Comparison of ENCODE assay signal across 11 cellular contexts in the genomic region with DNA sequence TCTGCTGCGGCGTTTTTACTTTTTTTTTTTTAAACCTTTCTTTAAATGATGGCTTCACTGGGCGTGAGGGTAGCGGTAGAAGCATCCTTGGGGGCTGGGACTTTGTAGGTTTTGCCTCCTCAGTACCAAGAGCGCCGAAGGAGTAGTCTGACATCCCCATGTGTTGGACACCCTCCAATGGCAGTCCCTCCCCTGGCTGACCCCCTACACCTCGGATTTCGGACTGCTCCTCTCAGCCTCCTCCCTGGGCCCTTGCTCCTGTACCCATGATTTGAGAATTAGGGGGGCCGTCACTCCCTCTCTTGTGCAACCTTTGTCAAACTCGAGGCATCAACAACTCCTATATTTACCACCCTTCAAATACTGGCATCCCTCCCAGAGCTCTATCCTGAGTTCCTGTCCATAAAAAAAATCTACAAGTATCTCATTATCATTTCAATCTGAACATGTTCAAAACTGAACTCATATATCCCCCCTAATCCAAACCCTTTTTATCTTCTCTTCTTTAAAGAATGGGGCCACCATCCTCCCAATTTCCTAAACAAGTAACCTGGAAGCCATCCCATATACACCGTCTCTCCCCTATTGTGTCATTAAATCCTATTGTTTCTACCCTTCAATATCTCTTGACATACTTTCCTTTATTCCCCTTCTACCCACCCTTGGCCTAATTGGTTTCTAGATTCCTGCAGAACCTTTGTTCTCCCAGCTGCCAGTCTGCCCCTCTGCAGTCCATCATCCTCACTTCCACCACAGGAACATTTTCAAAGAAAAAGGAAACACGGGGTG. TPM values are rescaled to one million over a fixed set of nuclear protein-coding genes. Genes with fewer than 3 reads are reported as not detected.
DNase-seq lines count a peak whose midpoint lies in the region; ATAC-seq, FAIRE-seq and TF ChIP-seq lines count a peak whose summit lies in the region.
"Had no signal": no experiment of that assay in that cellular context is flagged by ENCODE, and none has a peak within 500 bp of the region (broad histone marks: within the 10 kb centered on the region; RNA-seq: fewer than 3 reads in every experiment).

No MANE protein-coding gene starts in this region.

- H3K27ac Mint-ChIP-seq in CD4-positive, alpha-beta memory T cell, result peak overlapping the region in 1 of 7 donors; percentile 25
- H3K27ac Mint-ChIP-seq in activated naive CD8-positive, alpha-beta T cell treated with anti-CD3 and anti-CD28 coated beads, Interleukin-2, amount 10 ng/mL, durations not matched to agents 7 days and 5 days, result no peak overlapping the region
- H3K27ac Mint-ChIP-seq in naive B cell, result peak overlapping the region in 3 of 6 donors; percentile 12 to 65 (median 60)

- intact Hi-C loops in CD4-positive, alpha-beta memory T cell (cut with micrococcal nuclease), result no loop called here
- intact Hi-C loops in heart left ventricle (cut with DNase I), result no loop called here

- H3K4me1 ChIP-seq in CD4-positive, alpha-beta memory T cell (ENCODE audit: insufficient read depth, low read length), result peaks cover 16% of the 10 kb centered on the region
- peaks cover 0 to 22% (median 13%) of the 10 kb centered on the region in 12 donors for H3K4me1 ChIP-seq in heart left ventricle

- peaks cover 45% of the 10 kb centered on the region for H3K27me3 ChIP-seq in CD4-positive, alpha-beta memory T cell (ENCODE audit: insufficient read depth, low read length)
- H3K27me3 ChIP-seq in heart left ventricle, result peaks cover 0 to 46% (median 0%) of the 10 kb centered on the region in 9 donors

- H3K27ac ChIP-seq in CD4-positive, alpha-beta memory T cell (ENCODE audit: low read depth, low read length), result no peak overlapping the region
- H3K27ac ChIP-seq in heart left ventricle, result no peak overlapping the region
- H3K27ac ChIP-seq: HL-60 had no signal

- H3K36me3 ChIP-seq in CD4-positive, alpha-beta memory T cell (ENCODE audit: insufficient read depth, low read length), result no peaks in the 10 kb centered on the region
- H3K36me3 ChIP-seq in heart left ventricle, result no peaks in the 10 kb centered on the region

- no peaks in the 10 kb centered on the region for H3K36me3 Mint-ChIP-seq in CD4-positive, alpha-beta memory T cell
- H3K36me3 Mint-ChIP-seq in activated naive CD8-positive, alpha-beta T cell treated with anti-CD3 and anti-CD28 coated beads, Interleukin-2, amount 10 ng/mL, durations not matched to agents 7 days and 5 days, result no peaks in the 10 kb centered on the region
- H3K36me3 Mint-ChIP-seq in naive B cell, result no peaks in the 10 kb centered on the region

- peaks cover 50% of the 10 kb centered on the region in 2 donors for H3K27me3 Mint-ChIP-seq in CD4-positive, alpha-beta memory T cell
- peaks cover 62% of the 10 kb centered on the region for H3K27me3 Mint-ChIP-seq in activated naive CD8-positive, alpha-beta T cell treated with anti-CD3 and anti-CD28 coated beads, Interleukin-2, amount 10 ng/mL, durations not matched to agents 7 days and 5 days
- peaks cover 56 to 58% (median 56%) of the 10 kb centered on the region in 3 donors for H3K27me3 Mint-ChIP-seq in naive B cell

- no peak for ATAC-seq in activated naive CD8-positive, alpha-beta T cell treated with anti-CD3 and anti-CD28 coated beads, Interleukin-2, amount 10 ng/mL, durations not matched to agents 7 days and 5 days (ENCODE audit: low read depth)
- ATAC-seq in naive B cell (ENCODE audit: low read depth in 2 of 2) (no peak), heart left ventricle (no peak)

- peak overlapping the region; percentile 65 to 82 (median 70) for H3K4me3 Mint-ChIP-seq in CD4-positive, alpha-beta memory T cell
- H3K4me3 Mint-ChIP-seq in activated naive CD8-positive, alpha-beta T cell treated with anti-CD3 and anti-CD28 coated beads, Interleukin-2, amount 10 ng/mL, durations not matched to agents 7 days and 5 days, result peak overlapping the region; percentile 68
- peak overlapping the region; percentile 60 to 87 (median 76) for H3K4me3 Mint-ChIP-seq in naive B cell

- no peak for FAIRE-seq in H54 (lab: Jason Lieb, UNC)

- TF ChIP-seq POLR2A in H54 (IDR thresholded peaks at IDR 0.05; ENCODE audit: low read depth, low read length), result no peak
- no peak for TF ChIP-seq POLR2A in heart left ventricle (IDR thresholded peaks at IDR 0.05)

- H3K9me3 ChIP-seq in CD4-positive, alpha-beta memory T cell (ENCODE audit: control insufficient read depth in 1 of 2, low read length in 2 of 2), result no peaks in the 10 kb centered on the region
- no peaks in the 10 kb centered on the region for H3K9me3 ChIP-seq in heart left ventricle

- POLR2A ChIA-PET in CD4-positive, alpha-beta memory T cell (lab: Charles Lee; ENCODE audit: partially characterized antibody), result no interaction called here
- POLR2A ChIA-PET in activated naive CD8-positive, alpha-beta T cell treated with anti-CD3 and anti-CD28 coated beads, Interleukin-2, amount 10 ng/mL, durations not matched to agents 7 days and 5 days (lab: Charles Lee), result no interaction called here

- H3K9me3 Mint-ChIP-seq in CD4-positive, alpha-beta memory T cell, result peaks cover 0 to 2% (median 0%) of the 10 kb centered on the region in 8 donors
- no peaks in the 10 kb centered on the region for H3K9me3 Mint-ChIP-seq in activated naive CD8-positive, alpha-beta T cell treated with anti-CD3 and anti-CD28 coated beads, Interleukin-2, amount 10 ng/mL, durations not matched to agents 7 days and 5 days
- no peaks in the 10 kb centered on the region for H3K9me3 Mint-ChIP-seq in naive B cell

- H3K4me3 ChIP-seq in CD4-positive, alpha-beta memory T cell (ENCODE audit: low read length in 2 of 2), result no peak overlapping the region
- H3K4me3 ChIP-seq in heart left ventricle, result peak overlapping the region in 6 of 12 donors; percentile 42 to 83 (median 72)
- H3K4me3 ChIP-seq: lung had no signal

- CTCF ChIA-PET in CD4-positive, alpha-beta memory T cell (lab: Charles Lee; ENCODE audit: partially characterized antibody), result no interaction called here

- DNase-seq in CD4-positive, alpha-beta memory T cell, result no peak
- DNase-seq in HuH-7 (ENCODE audit: low spot score) (peak; percentile 17), naive B cell (no peak), H54 (ENCODE audit: insufficient read length, low spot score) (no peak), NCI-H510A treated with DMSO at 0.1 percent for 48 hours (lab: John Stamatoyannopoulos, UW) (no peak), heart left ventricle (no peak), iPS-NIHi11 (ENCODE audit: low spot score) (no peak)
- DNase-seq in activated naive CD8-positive, alpha-beta T cell treated with anti-CD3 and anti-CD28 coated beads, Interleukin-2, amount 10 ng/mL, durations not matched to agents 7 days and 5 days, result no peak

- peaks cover 8 to 16% (median 13%) of the 10 kb centered on the region in 4 donors for H3K4me1 Mint-ChIP-seq in CD4-positive, alpha-beta memory T cell
- peaks cover 10% of the 10 kb centered on the region for H3K4me1 Mint-ChIP-seq in activated naive CD8-positive, alpha-beta T cell treated with anti-CD3 and anti-CD28 coated beads, Interleukin-2, amount 10 ng/mL, durations not matched to agents 7 days and 5 days
- H3K4me1 Mint-ChIP-seq in naive B cell, result peaks cover 4 to 17% (median 12%) of the 10 kb centered on the region in 3 donors

- 68 to 73% (median 70%) methylated on average over 12 of the region's 12 CpGs for WGBS in heart left ventricle, 4 donors

- TF ChIP-seq CTCF in heart left ventricle (IDR thresholded peaks at IDR 0.05), result no peak

RNA-seq across cellular contexts. Expression of a gene that starts 1.2 kb away (rescaled TPM):
- total RNA-seq in CD4-positive, alpha-beta memory T cell, result under 1 TPM in 1 of 2 experiments, not detected in 1; 0.03 TPM
- not detected for polyA plus RNA-seq in CD4-positive, alpha-beta memory T cell
- total RNA-seq in activated naive CD8-positive, alpha-beta T cell treated with anti-CD3 and anti-CD28 coated beads, Interleukin-2, amount 10 ng/mL, durations not matched to agents 7 days and 5 days, result under 1 TPM; 0.28 to 0.30 TPM
- polyA plus RNA-seq in naive B cell (ENCODE audit: low read depth in 6 of 6) (not detected), heart left ventricle (under 1 TPM; 0.58 to 0.65 TPM)
- 10 to 100 TPM in 1 of 9 donors, 1 to 10 TPM in 8; 1.0 to 11.9 (median 2.8) TPM for total RNA-seq in heart left ventricle

RNA-seq across cellular contexts. Expression of a gene that starts 53.3 kb away (rescaled TPM):
- total RNA-seq in CD4-positive, alpha-beta memory T cell, result 1 to 10 TPM; 4.2 to 4.3 TPM
- polyA plus RNA-seq in CD4-positive, alpha-beta memory T cell, result 1 to 10 TPM; 6.8 to 8.0 TPM
- 1 to 10 TPM; 3.2 to 3.9 TPM for total RNA-seq in activated naive CD8-positive, alpha-beta T cell treated with anti-CD3 and anti-CD28 coated beads, Interleukin-2, amount 10 ng/mL, durations not matched to agents 7 days and 5 days
- under 1 TPM in 3 of 6 donors, not detected in 3; 0.08 to 0.27 (median 0.13) TPM for polyA plus RNA-seq in naive B cell (ENCODE audit: low read depth in 6 of 6)
- 10 to 100 TPM; 49.5 to 73.4 (median 53.6) TPM for total RNA-seq in heart left ventricle
- 10 to 100 TPM; 41.0 to 54.2 TPM for polyA plus RNA-seq in heart left ventricle

RNA-seq across cellular contexts. Expression of a gene that starts 57.8 kb away (rescaled TPM):
- not detected for total RNA-seq in CD4-positive, alpha-beta memory T cell
- not detected for polyA plus RNA-seq in CD4-positive, alpha-beta memory T cell
- not detected for total RNA-seq in activated naive CD8-positive, alpha-beta T cell treated with anti-CD3 and anti-CD28 coated beads, Interleukin-2, amount 10 ng/mL, durations not matched to agents 7 days and 5 days
- polyA plus RNA-seq in naive B cell (ENCODE audit: low read depth in 6 of 6) (not detected), heart left ventricle (not detected)
- total RNA-seq in heart left ventricle, result not detected
- total RNA-seq: dermis microvascular lymphatic vessel endothelial cell, lung had no signal

Comparison
In these comparisons a context has a peak if more than half of its experiments do, and no peak if none do; other contexts are left out.
1. RNA of a gene that starts 53.3 kb away (total RNA-seq): 49.5 to 73.4 TPM in heart left ventricle; 4.2 to 4.3 TPM in CD4-positive, alpha-beta memory T cell and 3.2 to 3.9 TPM in activated naive CD8-positive, alpha-beta T cell treated with anti-CD3 and anti-CD28 coated beads, Interleukin-2, amount 10 ng/mL, durations not matched to agents 7 days and 5 days; every median in the first group is over 4 times any median in the second.
2. Peak in every context shown above with its lines, with median percentiles within 50 percentile points of each other: H3K4me3 Mint-ChIP-seq.